Comparison of ENCODE assay signal across 9 cellular contexts in genomic region chr6:88596801-88597200, GRCh38.
"Had no signal": no experiment of that assay in that cellular context is flagged by ENCODE, and none has a peak within 500 bp of the region (broad histone marks: within the 10 kb centered on the region; RNA-seq: fewer than 3 reads in every experiment).

No MANE protein-coding gene starts in this region.

- DNase-seq: GM23248, GOT3, H7, HFFc6, KBM-7 had no signal

- ATAC-seq: HCT116, HepG2 had no signal

- H3K27ac ChIP-seq: GM23248, HL-60 had no signal

- H3K4me1 ChIP-seq: HAP-1 had no signal

- H3K4me3 ChIP-seq: GM23248, HAP-1 had no signal

- H3K36me3 ChIP-seq: HAP-1 had no signal
